1 cellular context compared by ENCODE assay signal in genomic region chr19:1211494-1212234, GRCh38.
TF ChIP-seq lines count a peak whose summit lies in the region.

No MANE protein-coding gene starts in this region.

TF ChIP-seq in GM12878, 131 proteins besides CTCF, POLR2A, EP300 and RAD21:
- TF ChIP-seq PAX8 (IDR thresholded peaks at IDR 0.05) (no peak), BRCA1 (IDR thresholded peaks at IDR 0.05; ENCODE audit: low read depth, low read length) (no peak), PKNOX1 (IDR thresholded peaks at IDR 0.05) (peak; percentile 53), PML (IDR thresholded peaks at IDR 0.05; ENCODE audit: low read length) (no peak), SP1 (IDR thresholded peaks at IDR 0.05; ENCODE audit: low read depth, low read length) (no peak), PBX3 (IDR thresholded peaks at IDR 0.05; ENCODE audit: insufficient replicate concordance, low read depth, low read length) (peak; percentile 29), SMAD1 (IDR thresholded peaks at IDR 0.05; ENCODE audit: low read depth, partially characterized antibody) (no peak)
TF ChIP-seq in GM12878: peak in this region for 2.
